ENCODE assay signal across 1 cellular context in genomic region chr21:43766734-43767497, GRCh38.
A peak's percentile ranks its signal among the peaks of the same experiment; 100 is the strongest.
TF ChIP-seq lines count a peak whose summit lies in the region.

No MANE protein-coding gene starts in this region.

TF ChIP-seq in K562, 482 proteins besides CTCF, POLR2A, EP300 and RAD21 (continued from another document):
- TF ChIP-seq FOXA3 (CRISPR knock-in tag; conservative IDR thresholded peaks at IDR 0.05 in 1 of 2, IDR thresholded peaks at IDR 0.05 in 1 of 2) (peak in 1 of 2 experiments; percentile 65; a peak in 1 of 4 replicates), USF1 (CRISPR knock-in tag; IDR thresholded peaks at IDR 0.05) (peak; percentile 10; the same call in 1 of the 2 replicates), MBD1 (CRISPR knock-in tag; IDR thresholded peaks at IDR 0.05) (peak; percentile 70; the same call in 1 of the 2 replicates), DDX20 (tag; IDR thresholded peaks at IDR 0.05; ENCODE audit: low read depth) (no peak), TBP (optimal IDR thresholded peaks at IDR 0.05; ENCODE audit: low read depth, low read length) (no peak), SMARCA5 (IDR thresholded peaks at IDR 0.05) (peak; percentile 29; the same call in 1 of the 2 replicates), RB1 (IDR thresholded peaks at IDR 0.05; ENCODE audit: low read depth) (no peak), MAZ (CRISPR knock-in tag; conservative IDR thresholded peaks at IDR 0.05 in 1 of 2, IDR thresholded peaks at IDR 0.05 in 1 of 2) (no peak), ZNF324 (CRISPR knock-in tag; IDR thresholded peaks at IDR 0.05) (no peak), THRAP3 (IDR thresholded peaks at IDR 0.05; ENCODE audit: borderline replicate concordance) (0 out of 2 replicates have a peak, but pooled peaks have one; percentile 24), TAF9B (IDR thresholded peaks at IDR 0.05; ENCODE audit: partially characterized antibody) (no peak), STAT5A (IDR thresholded peaks at IDR 0.05; ENCODE audit: borderline replicate concordance, low read length) (no peak), RBBP5 (IDR thresholded peaks at IDR 0.05; ENCODE audit: borderline replicate concordance, insufficient read depth, low read length, poor library complexity, severe bottlenecking) (no peak), POLR3A (IDR thresholded peaks at IDR 0.05; ENCODE audit: borderline replicate concordance, extremely low read depth, insufficient read depth, insufficient read length) (no peak), MAFK (IDR thresholded peaks at IDR 0.05; ENCODE audit: low read length) (no peak), NFXL1 (CRISPR knock-in tag; IDR thresholded peaks at IDR 0.05) (no peak), PATZ1 (CRISPR knock-in tag; IDR thresholded peaks at IDR 0.05; ENCODE audit: borderline replicate concordance) (0 out of 2 replicates have a peak, but pooled peaks have one; percentile 14), SMARCE1 (IDR thresholded peaks at IDR 0.05) (no peak), CEBPG (CRISPR knock-in tag; IDR thresholded peaks at IDR 0.05) (0 out of 2 replicates have a peak, but pooled peaks have one; percentile 30), CEBPG (tag; conservative IDR thresholded peaks at IDR 0.05 in 1 of 2, IDR thresholded peaks at IDR 0.05 in 1 of 2) (no peak), ATF7 (IDR thresholded peaks at IDR 0.05) (no peak), TRIM28 (IDR thresholded peaks at IDR 0.05) (no peak)
- TF ChIP-seq, protein P1, sequence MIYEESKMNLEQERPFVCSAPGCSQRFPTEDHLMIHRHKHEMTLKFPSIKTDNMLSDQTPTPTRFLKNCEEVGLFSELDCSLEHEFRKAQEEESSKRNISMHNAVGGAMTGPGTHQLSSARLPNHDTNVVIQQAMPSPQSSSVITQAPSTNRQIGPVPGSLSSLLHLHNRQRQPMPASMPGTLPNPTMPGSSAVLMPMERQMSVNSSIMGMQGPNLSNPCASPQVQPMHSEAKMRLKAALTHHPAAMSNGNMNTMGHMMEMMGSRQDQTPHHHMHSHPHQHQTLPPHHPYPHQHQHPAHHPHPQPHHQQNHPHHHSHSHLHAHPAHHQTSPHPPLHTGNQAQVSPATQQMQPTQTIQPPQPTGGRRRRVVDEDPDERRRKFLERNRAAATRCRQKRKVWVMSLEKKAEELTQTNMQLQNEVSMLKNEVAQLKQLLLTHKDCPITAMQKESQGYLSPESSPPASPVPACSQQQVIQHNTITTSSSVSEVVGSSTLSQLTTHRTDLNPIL (CRISPR knock-in tag; IDR thresholded peaks at IDR 0.05): no peak
- TF ChIP-seq, protein P2, sequence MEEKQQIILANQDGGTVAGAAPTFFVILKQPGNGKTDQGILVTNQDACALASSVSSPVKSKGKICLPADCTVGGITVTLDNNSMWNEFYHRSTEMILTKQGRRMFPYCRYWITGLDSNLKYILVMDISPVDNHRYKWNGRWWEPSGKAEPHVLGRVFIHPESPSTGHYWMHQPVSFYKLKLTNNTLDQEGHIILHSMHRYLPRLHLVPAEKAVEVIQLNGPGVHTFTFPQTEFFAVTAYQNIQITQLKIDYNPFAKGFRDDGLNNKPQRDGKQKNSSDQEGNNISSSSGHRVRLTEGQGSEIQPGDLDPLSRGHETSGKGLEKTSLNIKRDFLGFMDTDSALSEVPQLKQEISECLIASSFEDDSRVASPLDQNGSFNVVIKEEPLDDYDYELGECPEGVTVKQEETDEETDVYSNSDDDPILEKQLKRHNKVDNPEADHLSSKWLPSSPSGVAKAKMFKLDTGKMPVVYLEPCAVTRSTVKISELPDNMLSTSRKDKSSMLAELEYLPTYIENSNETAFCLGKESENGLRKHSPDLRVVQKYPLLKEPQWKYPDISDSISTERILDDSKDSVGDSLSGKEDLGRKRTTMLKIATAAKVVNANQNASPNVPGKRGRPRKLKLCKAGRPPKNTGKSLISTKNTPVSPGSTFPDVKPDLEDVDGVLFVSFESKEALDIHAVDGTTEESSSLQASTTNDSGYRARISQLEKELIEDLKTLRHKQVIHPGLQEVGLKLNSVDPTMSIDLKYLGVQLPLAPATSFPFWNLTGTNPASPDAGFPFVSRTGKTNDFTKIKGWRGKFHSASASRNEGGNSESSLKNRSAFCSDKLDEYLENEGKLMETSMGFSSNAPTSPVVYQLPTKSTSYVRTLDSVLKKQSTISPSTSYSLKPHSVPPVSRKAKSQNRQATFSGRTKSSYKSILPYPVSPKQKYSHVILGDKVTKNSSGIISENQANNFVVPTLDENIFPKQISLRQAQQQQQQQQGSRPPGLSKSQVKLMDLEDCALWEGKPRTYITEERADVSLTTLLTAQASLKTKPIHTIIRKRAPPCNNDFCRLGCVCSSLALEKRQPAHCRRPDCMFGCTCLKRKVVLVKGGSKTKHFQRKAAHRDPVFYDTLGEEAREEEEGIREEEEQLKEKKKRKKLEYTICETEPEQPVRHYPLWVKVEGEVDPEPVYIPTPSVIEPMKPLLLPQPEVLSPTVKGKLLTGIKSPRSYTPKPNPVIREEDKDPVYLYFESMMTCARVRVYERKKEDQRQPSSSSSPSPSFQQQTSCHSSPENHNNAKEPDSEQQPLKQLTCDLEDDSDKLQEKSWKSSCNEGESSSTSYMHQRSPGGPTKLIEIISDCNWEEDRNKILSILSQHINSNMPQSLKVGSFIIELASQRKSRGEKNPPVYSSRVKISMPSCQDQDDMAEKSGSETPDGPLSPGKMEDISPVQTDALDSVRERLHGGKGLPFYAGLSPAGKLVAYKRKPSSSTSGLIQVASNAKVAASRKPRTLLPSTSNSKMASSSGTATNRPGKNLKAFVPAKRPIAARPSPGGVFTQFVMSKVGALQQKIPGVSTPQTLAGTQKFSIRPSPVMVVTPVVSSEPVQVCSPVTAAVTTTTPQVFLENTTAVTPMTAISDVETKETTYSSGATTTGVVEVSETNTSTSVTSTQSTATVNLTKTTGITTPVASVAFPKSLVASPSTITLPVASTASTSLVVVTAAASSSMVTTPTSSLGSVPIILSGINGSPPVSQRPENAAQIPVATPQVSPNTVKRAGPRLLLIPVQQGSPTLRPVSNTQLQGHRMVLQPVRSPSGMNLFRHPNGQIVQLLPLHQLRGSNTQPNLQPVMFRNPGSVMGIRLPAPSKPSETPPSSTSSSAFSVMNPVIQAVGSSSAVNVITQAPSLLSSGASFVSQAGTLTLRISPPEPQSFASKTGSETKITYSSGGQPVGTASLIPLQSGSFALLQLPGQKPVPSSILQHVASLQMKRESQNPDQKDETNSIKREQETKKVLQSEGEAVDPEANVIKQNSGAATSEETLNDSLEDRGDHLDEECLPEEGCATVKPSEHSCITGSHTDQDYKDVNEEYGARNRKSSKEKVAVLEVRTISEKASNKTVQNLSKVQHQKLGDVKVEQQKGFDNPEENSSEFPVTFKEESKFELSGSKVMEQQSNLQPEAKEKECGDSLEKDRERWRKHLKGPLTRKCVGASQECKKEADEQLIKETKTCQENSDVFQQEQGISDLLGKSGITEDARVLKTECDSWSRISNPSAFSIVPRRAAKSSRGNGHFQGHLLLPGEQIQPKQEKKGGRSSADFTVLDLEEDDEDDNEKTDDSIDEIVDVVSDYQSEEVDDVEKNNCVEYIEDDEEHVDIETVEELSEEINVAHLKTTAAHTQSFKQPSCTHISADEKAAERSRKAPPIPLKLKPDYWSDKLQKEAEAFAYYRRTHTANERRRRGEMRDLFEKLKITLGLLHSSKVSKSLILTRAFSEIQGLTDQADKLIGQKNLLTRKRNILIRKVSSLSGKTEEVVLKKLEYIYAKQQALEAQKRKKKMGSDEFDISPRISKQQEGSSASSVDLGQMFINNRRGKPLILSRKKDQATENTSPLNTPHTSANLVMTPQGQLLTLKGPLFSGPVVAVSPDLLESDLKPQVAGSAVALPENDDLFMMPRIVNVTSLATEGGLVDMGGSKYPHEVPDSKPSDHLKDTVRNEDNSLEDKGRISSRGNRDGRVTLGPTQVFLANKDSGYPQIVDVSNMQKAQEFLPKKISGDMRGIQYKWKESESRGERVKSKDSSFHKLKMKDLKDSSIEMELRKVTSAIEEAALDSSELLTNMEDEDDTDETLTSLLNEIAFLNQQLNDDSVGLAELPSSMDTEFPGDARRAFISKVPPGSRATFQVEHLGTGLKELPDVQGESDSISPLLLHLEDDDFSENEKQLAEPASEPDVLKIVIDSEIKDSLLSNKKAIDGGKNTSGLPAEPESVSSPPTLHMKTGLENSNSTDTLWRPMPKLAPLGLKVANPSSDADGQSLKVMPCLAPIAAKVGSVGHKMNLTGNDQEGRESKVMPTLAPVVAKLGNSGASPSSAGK (IDR thresholded peaks at IDR 0.05): no peak
- TF ChIP-seq, protein P3, sequence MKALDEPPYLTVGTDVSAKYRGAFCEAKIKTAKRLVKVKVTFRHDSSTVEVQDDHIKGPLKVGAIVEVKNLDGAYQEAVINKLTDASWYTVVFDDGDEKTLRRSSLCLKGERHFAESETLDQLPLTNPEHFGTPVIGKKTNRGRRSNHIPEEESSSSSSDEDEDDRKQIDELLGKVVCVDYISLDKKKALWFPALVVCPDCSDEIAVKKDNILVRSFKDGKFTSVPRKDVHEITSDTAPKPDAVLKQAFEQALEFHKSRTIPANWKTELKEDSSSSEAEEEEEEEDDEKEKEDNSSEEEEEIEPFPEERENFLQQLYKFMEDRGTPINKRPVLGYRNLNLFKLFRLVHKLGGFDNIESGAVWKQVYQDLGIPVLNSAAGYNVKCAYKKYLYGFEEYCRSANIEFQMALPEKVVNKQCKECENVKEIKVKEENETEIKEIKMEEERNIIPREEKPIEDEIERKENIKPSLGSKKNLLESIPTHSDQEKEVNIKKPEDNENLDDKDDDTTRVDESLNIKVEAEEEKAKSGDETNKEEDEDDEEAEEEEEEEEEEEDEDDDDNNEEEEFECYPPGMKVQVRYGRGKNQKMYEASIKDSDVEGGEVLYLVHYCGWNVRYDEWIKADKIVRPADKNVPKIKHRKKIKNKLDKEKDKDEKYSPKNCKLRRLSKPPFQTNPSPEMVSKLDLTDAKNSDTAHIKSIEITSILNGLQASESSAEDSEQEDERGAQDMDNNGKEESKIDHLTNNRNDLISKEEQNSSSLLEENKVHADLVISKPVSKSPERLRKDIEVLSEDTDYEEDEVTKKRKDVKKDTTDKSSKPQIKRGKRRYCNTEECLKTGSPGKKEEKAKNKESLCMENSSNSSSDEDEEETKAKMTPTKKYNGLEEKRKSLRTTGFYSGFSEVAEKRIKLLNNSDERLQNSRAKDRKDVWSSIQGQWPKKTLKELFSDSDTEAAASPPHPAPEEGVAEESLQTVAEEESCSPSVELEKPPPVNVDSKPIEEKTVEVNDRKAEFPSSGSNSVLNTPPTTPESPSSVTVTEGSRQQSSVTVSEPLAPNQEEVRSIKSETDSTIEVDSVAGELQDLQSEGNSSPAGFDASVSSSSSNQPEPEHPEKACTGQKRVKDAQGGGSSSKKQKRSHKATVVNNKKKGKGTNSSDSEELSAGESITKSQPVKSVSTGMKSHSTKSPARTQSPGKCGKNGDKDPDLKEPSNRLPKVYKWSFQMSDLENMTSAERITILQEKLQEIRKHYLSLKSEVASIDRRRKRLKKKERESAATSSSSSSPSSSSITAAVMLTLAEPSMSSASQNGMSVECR (CRISPR knock-in tag; IDR thresholded peaks at IDR 0.05): no peak
